6 cellular contexts compared by ENCODE assay signal in genomic region chr19:17246681-17247425, GRCh38. TPM values are rescaled to one million over a fixed set of nuclear protein-coding genes. Genes with fewer than 3 reads are reported as not detected.
A peak's percentile ranks its signal among the peaks of the same experiment; 100 is the strongest.
DNase-seq lines count a peak whose midpoint lies in the region; ATAC-seq and TF ChIP-seq lines count a peak whose summit lies in the region.

No MANE protein-coding gene starts in this region.

- TF ChIP-seq CTCF in choroid plexus epithelial cell (conservative IDR thresholded peaks at IDR 0.05; ENCODE audit: low read depth, low read length) (no peak), osteocyte (IDR thresholded peaks at IDR 0.05) (no peak), foreskin keratinocyte (conservative IDR thresholded peaks at IDR 0.05) (no peak)

- no peaks in the 10 kb centered on the region for H3K27me3 ChIP-seq in foreskin keratinocyte

- H3K36me3 Mint-ChIP-seq in activated CD4-positive, alpha-beta T cell treated with anti-CD3 and anti-CD28 coated beads, Interleukin-2, amount 10 ng/mL, durations not matched to agents 24 days and 14 days (ENCODE audit: low read depth), result no peaks in the 10 kb centered on the region
- H3K36me3 Mint-ChIP-seq in osteocyte (ENCODE audit: unreplicated experiment), result no peaks in the 10 kb centered on the region

- H3K4me1 Mint-ChIP-seq in activated CD4-positive, alpha-beta T cell treated with anti-CD3 and anti-CD28 coated beads, Interleukin-2, amount 10 ng/mL, durations not matched to agents 24 days and 14 days, result peaks cover 7% of the 10 kb centered on the region
- H3K4me1 Mint-ChIP-seq in osteocyte (ENCODE audit: unreplicated experiment), result peaks cover 48% of the 10 kb centered on the region

- intact Hi-C loops in activated CD4-positive, alpha-beta T cell treated with anti-CD3 and anti-CD28 coated beads, Interleukin-2, amount 10 ng/mL, durations not matched to agents 24 days and 14 days (cut with micrococcal nuclease), result no loop called here

- H3K4me3 Mint-ChIP-seq in activated CD4-positive, alpha-beta T cell treated with anti-CD3 and anti-CD28 coated beads, Interleukin-2, amount 10 ng/mL, durations not matched to agents 24 days and 14 days, result peak overlapping the region; percentile 90
- peak overlapping the region; percentile 81 for H3K4me3 Mint-ChIP-seq in osteocyte (ENCODE audit: unreplicated experiment)

- H3K4me1 ChIP-seq in foreskin keratinocyte, result peaks cover 12% of the 10 kb centered on the region

- ATAC-seq in foreskin keratinocyte, result no peak

- peaks cover 16% of the 10 kb centered on the region for H3K27me3 Mint-ChIP-seq in activated CD4-positive, alpha-beta T cell treated with anti-CD3 and anti-CD28 coated beads, Interleukin-2, amount 10 ng/mL, durations not matched to agents 24 days and 14 days
- no peaks in the 10 kb centered on the region for H3K27me3 Mint-ChIP-seq in osteocyte (ENCODE audit: unreplicated experiment)

- no peak overlapping the region for H3K27ac ChIP-seq in foreskin keratinocyte

- H3K9me3 Mint-ChIP-seq in activated CD4-positive, alpha-beta T cell treated with anti-CD3 and anti-CD28 coated beads, Interleukin-2, amount 10 ng/mL, durations not matched to agents 24 days and 14 days, result no peaks in the 10 kb centered on the region
- H3K9me3 Mint-ChIP-seq in osteocyte (ENCODE audit: unreplicated experiment), result no peaks in the 10 kb centered on the region

- peak overlapping the region; percentile 57 for H3K4me3 ChIP-seq in choroid plexus epithelial cell (ENCODE audit: low read depth, low read length)

- DNase-seq in activated CD4-positive, alpha-beta T cell treated with anti-CD3 and anti-CD28 coated beads, Interleukin-2, amount 10 ng/mL, durations not matched to agents 24 days and 14 days, result no peak
- no peak for DNase-seq in activated CD4-positive, alpha-beta T cell treated with anti-CD3 and anti-CD28 coated beads for 48 hours
- DNase-seq in choroid plexus epithelial cell (ENCODE audit: low read depth) (peak; percentile 70), osteocyte (ENCODE audit: extremely low spot score, unreplicated experiment) (no peak), foreskin keratinocyte (no peak), ecto neural progenitor cell (ENCODE audit: low spot score) (no peak)

- no peak overlapping the region for H3K27ac Mint-ChIP-seq in activated CD4-positive, alpha-beta T cell treated with anti-CD3 and anti-CD28 coated beads, Interleukin-2, amount 10 ng/mL, durations not matched to agents 24 days and 14 days
- peak overlapping the region; percentile 87 for H3K27ac Mint-ChIP-seq in osteocyte (ENCODE audit: unreplicated experiment)

RNA-seq across cellular contexts. Expression of gene NR2F6, which starts 1.1 kb away (rescaled TPM):
- total RNA-seq in activated CD4-positive, alpha-beta T cell treated with anti-CD3 and anti-CD28 coated beads, Interleukin-2, amount 10 ng/mL, durations not matched to agents 24 days and 14 days, result 15.0 and 16.5 TPM in 2 replicates
- total RNA-seq in osteocyte (43.9 and 44.2 TPM in 2 replicates), foreskin keratinocyte (30.2 and 35.3 TPM in 2 replicates)
- polyA plus RNA-seq in foreskin keratinocyte, result 37.9 and 41.6 TPM in 2 replicates

RNA-seq across cellular contexts. Expression of gene USHBP1, which starts 17.7 kb away (rescaled TPM):
- total RNA-seq in activated CD4-positive, alpha-beta T cell treated with anti-CD3 and anti-CD28 coated beads, Interleukin-2, amount 10 ng/mL, durations not matched to agents 24 days and 14 days, result 0.30 and 0.38 TPM in 2 replicates
- total RNA-seq in osteocyte, result not detected in 2 replicates
- not detected in 2 replicates for total RNA-seq in foreskin keratinocyte
- 0.04 TPM in 1 of 2 replicates, not detected in the other for polyA plus RNA-seq in foreskin keratinocyte

RNA-seq across cellular contexts. Expression of gene BABAM1, which starts 20.4 kb away (rescaled TPM):
- 127 TPM in 2 replicates for total RNA-seq in activated CD4-positive, alpha-beta T cell treated with anti-CD3 and anti-CD28 coated beads, Interleukin-2, amount 10 ng/mL, durations not matched to agents 24 days and 14 days
- total RNA-seq in osteocyte (92.5 and 93.7 TPM in 2 replicates), foreskin keratinocyte (95.7 and 95.9 TPM in 2 replicates)
- polyA plus RNA-seq in foreskin keratinocyte, result 119 and 122 TPM in 2 replicates

RNA-seq across cellular contexts. Expression of gene OCEL1, which starts 20.8 kb away (rescaled TPM):
- total RNA-seq in activated CD4-positive, alpha-beta T cell treated with anti-CD3 and anti-CD28 coated beads, Interleukin-2, amount 10 ng/mL, durations not matched to agents 24 days and 14 days, result 17.8 and 23.0 TPM in 2 replicates
- total RNA-seq in osteocyte, result 24.8 and 28.5 TPM in 2 replicates
- 12.3 and 14.4 TPM in 2 replicates for total RNA-seq in foreskin keratinocyte
- polyA plus RNA-seq in foreskin keratinocyte, result 16.7 and 21.7 TPM in 2 replicates

RNA-seq across cellular contexts. Expression of gene USE1, which starts 31.7 kb away (rescaled TPM):
- total RNA-seq in activated CD4-positive, alpha-beta T cell treated with anti-CD3 and anti-CD28 coated beads, Interleukin-2, amount 10 ng/mL, durations not matched to agents 24 days and 14 days, result 29.8 and 31.3 TPM in 2 replicates
- 36.1 and 37.5 TPM in 2 replicates for total RNA-seq in osteocyte
- 20.7 and 21.5 TPM in 2 replicates for total RNA-seq in foreskin keratinocyte
- polyA plus RNA-seq in foreskin keratinocyte, result 33.1 and 36.8 TPM in 2 replicates
